ENCODE assay signal across 8 cellular contexts in the genomic region with DNA sequence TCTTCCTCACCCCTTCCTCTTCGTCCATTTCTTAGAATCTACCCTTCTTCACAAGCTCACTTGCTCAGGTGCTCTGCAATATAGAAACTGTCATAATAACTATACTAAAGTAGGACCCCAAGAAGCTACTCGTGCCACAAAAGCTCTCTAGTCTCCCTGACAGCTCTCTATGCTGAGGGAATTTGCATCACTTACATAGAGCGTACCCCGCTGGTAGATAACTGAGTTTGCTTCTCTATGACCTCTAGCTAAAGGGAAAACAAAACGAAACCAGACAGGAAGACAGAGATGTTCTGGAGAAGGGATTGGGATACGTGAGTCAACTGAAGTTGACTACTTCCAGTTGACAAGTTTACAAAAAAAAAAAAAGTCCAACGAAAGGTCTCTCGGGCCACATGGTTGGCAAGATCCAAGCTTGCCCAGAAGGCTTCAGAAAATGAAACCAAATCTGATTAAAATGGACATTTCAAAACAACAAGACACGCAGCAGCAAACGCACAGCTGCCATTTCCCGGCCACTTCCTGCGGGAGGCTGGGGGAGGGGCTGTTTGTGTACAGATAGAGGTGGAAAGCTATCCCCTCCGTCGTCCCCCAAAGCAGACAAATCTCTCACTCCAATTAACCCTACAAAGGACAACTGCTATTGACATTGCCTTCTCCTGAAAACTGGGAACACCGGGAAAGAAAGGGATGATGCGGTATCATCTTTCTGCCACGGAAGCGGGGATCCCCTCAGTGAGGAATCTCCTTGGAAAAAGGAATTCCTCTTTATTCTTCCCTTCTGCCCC. TPM values are rescaled to one million over a fixed set of nuclear protein-coding genes. Genes with fewer than 3 reads are reported as not detected.
DNase-seq lines count a peak whose midpoint lies in the region; TF ChIP-seq lines count a peak whose summit lies in the region.

No MANE protein-coding gene starts in this region.

- no peak overlapping the region for H2BK120ac ChIP-seq in neuronal stem cell (ENCODE audit: low read depth, low read length)

- H3K4me1 Mint-ChIP-seq in CD8-positive, alpha-beta memory T cell, result peaks cover 72 to 77% (median 75%) of the 10 kb centered on the region in 3 donors

- peak overlapping the region; percentile 82 to 94 (median 91) for H3K4me3 Mint-ChIP-seq in CD8-positive, alpha-beta memory T cell

- H3K27me3 Mint-ChIP-seq in CD8-positive, alpha-beta memory T cell, result peaks cover 0 to 2% of the 10 kb centered on the region in 2 donors

- H2BK12ac ChIP-seq in neuronal stem cell (ENCODE audit: low read length), result no peak overlapping the region

- peaks cover 3 to 49% (median 5%) of the 10 kb centered on the region in 3 donors for H3K36me3 Mint-ChIP-seq in CD8-positive, alpha-beta memory T cell

- H3K79me1 ChIP-seq in neuronal stem cell (ENCODE audit: low read depth, low read length), result peaks cover 7% of the 10 kb centered on the region

- DNase-seq in CD8-positive, alpha-beta memory T cell, result peak; percentile 51 to 81 (median 71)
- DNase-seq in HEK293T (ENCODE audit: extremely low spot score), result peak; percentile 39
- no peak for DNase-seq in RWPE1 (ENCODE audit: low spot score)
- peak; percentile 53 for DNase-seq in activated naive CD4-positive, alpha-beta T cell treated with anti-CD3 and anti-CD28 coated beads, Interleukin-2, amount 50 U/mL, for 16 hours
- peak; percentile 53 for DNase-seq in germinal center (ENCODE audit: low spot score)
- DNase-seq in neuronal stem cell (ENCODE audit: low spot score), result no peak
- no peak for DNase-seq in NCI-H128 (lab: John Stamatoyannopoulos, UW; ENCODE audit: unreplicated experiment)

- H3K4me2 ChIP-seq in neuronal stem cell (ENCODE audit: insufficient read depth, low read length, poor library complexity, severe bottlenecking), result peak overlapping the region; percentile 66

- no peak overlapping the region for H4K91ac ChIP-seq in neuronal stem cell (ENCODE audit: low read depth, low read length, poor library complexity)

- H4K8ac ChIP-seq in neuronal stem cell (ENCODE audit: low read depth, low read length), result no peak overlapping the region

- H3K27ac ChIP-seq in CD8-positive, alpha-beta memory T cell (ENCODE audit: low read depth, low read length), result peak overlapping the region; percentile 80
- H3K27ac ChIP-seq in RWPE1 (peak overlapping the region; percentile 87), neuronal stem cell (replicated peaks; ENCODE audit: low read length) (peak overlapping the region; percentile 64), urinary bladder (ENCODE audit: low read depth) (peak overlapping the region; percentile 88)

- H3K4me1 ChIP-seq in CD8-positive, alpha-beta memory T cell (ENCODE audit: insufficient read depth, low read length), result peaks cover 64% of the 10 kb centered on the region
- H3K4me1 ChIP-seq in neuronal stem cell (ENCODE audit: control insufficient read depth in 2 of 2, insufficient read depth in 1 of 2, low read depth in 1 of 2, low read length in 2 of 2) (peaks cover 27 to 29% of the 10 kb centered on the region in 2 donors), urinary bladder (ENCODE audit: insufficient read depth) (no peaks in the 10 kb centered on the region)

- no peaks in the 10 kb centered on the region for H3K9me3 ChIP-seq in CD8-positive, alpha-beta memory T cell (ENCODE audit: low read length)
- no peaks in the 10 kb centered on the region for H3K9me3 ChIP-seq in neuronal stem cell (replicated peaks in 1 of 2; ENCODE audit: control insufficient read depth in 2 of 2, insufficient read depth in 1 of 2, low read depth in 1 of 2, low read length in 2 of 2)

- H2BK5ac ChIP-seq in neuronal stem cell (ENCODE audit: low read length), result peak overlapping the region; percentile 97

- no peak overlapping the region for H3K23ac ChIP-seq in neuronal stem cell (ENCODE audit: low read depth, low read length, poor library complexity)

- peak overlapping the region; percentile 89 to 98 (median 94) for H3K27ac Mint-ChIP-seq in CD8-positive, alpha-beta memory T cell

- peak overlapping the region; percentile 89 for H3K4me3 ChIP-seq in CD8-positive, alpha-beta memory T cell (ENCODE audit: low read length)
- H3K4me3 ChIP-seq in neuronal stem cell (ENCODE audit: low read length in 2 of 2) (peak overlapping the region; percentile 89 to 99), urinary bladder (ENCODE audit: low read depth, low read length) (peak overlapping the region; percentile 100)

- CTCF ChIA-PET in CD8-positive, alpha-beta memory T cell (lab: Charles Lee), result interaction anchor here (0.7 to 6.5 kb wide), 19 partner anchors 9 to 501 kb away, joined by 3 to 50 read pairs (median 5); partner anchors contain the start of genes ATP5F1B, ESYT1, NACA and PTGES3
- CTCF ChIA-PET in HEK293T (lab: Yijun Ruan, JAX) (interaction anchor here (0.7 to 1.9 kb wide), 3 partner anchors 8 to 115 kb away, joined by 3 to 12 read pairs (median 5); no protein-coding TSS in a partner anchor), RWPE1 (lab: Yijun Ruan, JAX) (interaction anchor here (0.5 to 1.8 kb wide), 8 partner anchors 8 to 824 kb away, joined by 3 to 11 read pairs (median 3); no protein-coding TSS in a partner anchor)

- POLR2A ChIA-PET in CD8-positive, alpha-beta memory T cell (lab: Charles Lee), result interaction anchor here (0.5 to 4.2 kb wide), 19 partner anchors 8 to 839 kb away, joined by 3 to 37 read pairs (median 5); partner anchors contain the start of genes ATP5F1B, NACA, PRIM1 and PTGES3
- POLR2A ChIA-PET in HEK293T (lab: Yijun Ruan, JAX) (interaction anchor here (0.9 to 2.3 kb wide), 7 partner anchors 8 to 105 kb away, joined by 3 to 13 read pairs (median 6); partner anchors contain the start of genes ATP5F1B, NACA and PTGES3), RWPE1 (lab: Yijun Ruan, JAX; ENCODE audit: low non-redundant PET) (interaction anchor here (0.5 to 0.6 kb wide), 2 partner anchors 52 to 276 kb away, joined by 3 to 4 read pairs; no protein-coding TSS in a partner anchor)

- H3K14ac ChIP-seq in neuronal stem cell (ENCODE audit: low read length), result no peak overlapping the region

- H2AK5ac ChIP-seq in neuronal stem cell (ENCODE audit: low read depth, low read length), result peak overlapping the region; percentile 16

- peaks cover 5% of the 10 kb centered on the region for H3K36me3 ChIP-seq in CD8-positive, alpha-beta memory T cell (ENCODE audit: insufficient read depth, low read length)
- H3K36me3 ChIP-seq in neuronal stem cell (replicated peaks in 1 of 2; ENCODE audit: control insufficient read depth in 2 of 2, insufficient read depth in 2 of 2, low read length in 2 of 2) (peaks cover 2 to 27% of the 10 kb centered on the region in 2 donors), urinary bladder (ENCODE audit: insufficient read depth) (no peaks in the 10 kb centered on the region)

- TF ChIP-seq CTCF in RWPE1 (conservative IDR thresholded peaks at IDR 0.05; ENCODE audit: low read depth), result no peak

- WGBS in neuronal stem cell (ENCODE audit: extremely low coverage in 2 of 2, insufficient read length in 2 of 2, insufficient replicate concordance in 1 of 2), 2 donors, result no CpG with 5 or more reads among the region's 18 CpGs
- WGBS in urinary bladder, result under 1% methylated on average over 18 of the region's 18 CpGs

- H3K9me3 Mint-ChIP-seq in CD8-positive, alpha-beta memory T cell, result no peaks in the 10 kb centered on the region

- peak overlapping the region; percentile 88 for H2AFZ ChIP-seq in neuronal stem cell (ENCODE audit: low read length)

- H3K18ac ChIP-seq in neuronal stem cell (ENCODE audit: low read length), result no peak overlapping the region

- H3K27me3 ChIP-seq in CD8-positive, alpha-beta memory T cell (ENCODE audit: insufficient read depth, low read length, poor library complexity, severe bottlenecking), result no peaks in the 10 kb centered on the region
- H3K27me3 ChIP-seq in neuronal stem cell (ENCODE audit: control insufficient read depth in 3 of 3, insufficient read depth in 3 of 3, low read depth in 1 of 3, low read length in 3 of 3), result no peaks in the 10 kb centered on the region

- H3K9ac ChIP-seq in neuronal stem cell (ENCODE audit: low read depth, low read length, poor library complexity), result peak overlapping the region; percentile 89

- H3K4ac ChIP-seq in neuronal stem cell (ENCODE audit: low read length), result no peak overlapping the region

- H2BK15ac ChIP-seq in neuronal stem cell (ENCODE audit: low read length), result no peak overlapping the region

TF ChIP-seq in HEK293T, 16 proteins besides CTCF, POLR2A, EP300 and RAD21 (continues in another document):
- no peak for TF ChIP-seq ZNF384 (IDR thresholded peaks at IDR 0.05)
- no peak for TF ChIP-seq FOXK2 (IDR thresholded peaks at IDR 0.05)
- TF ChIP-seq BHLHE40 (IDR thresholded peaks at IDR 0.05; ENCODE audit: borderline replicate concordance), result no peak
- TF ChIP-seq NFRKB (IDR thresholded peaks at IDR 0.05), result no peak
- no peak for TF ChIP-seq HDGF (IDR thresholded peaks at IDR 0.05; ENCODE audit: borderline replicate concordance)
- TF ChIP-seq TARDBP (IDR thresholded peaks at IDR 0.05), result no peak
- no peak for TF ChIP-seq FOXM1 (IDR thresholded peaks at IDR 0.05; ENCODE audit: borderline replicate concordance)
- TF ChIP-seq ELF4 (IDR thresholded peaks at IDR 0.05), result no peak
- TF ChIP-seq ARNT (IDR thresholded peaks at IDR 0.05), result no peak
- TF ChIP-seq FOXA1 (IDR thresholded peaks at IDR 0.05), result no peak
- no peak for TF ChIP-seq LEF1 (IDR thresholded peaks at IDR 0.05; ENCODE audit: borderline replicate concordance)
- no peak for TF ChIP-seq SUZ12 (IDR thresholded peaks at IDR 0.05)
- TF ChIP-seq CTBP1 (IDR thresholded peaks at IDR 0.05; ENCODE audit: borderline replicate concordance), result no peak
- no peak for TF ChIP-seq L3MBTL2 (conservative IDR thresholded peaks at IDR 0.05)

RNA-seq across cellular contexts. Expression of gene BAZ2A, which starts 1.3 kb away (rescaled TPM):
- 10 to 100 TPM; 87.3 to 89.1 TPM for total RNA-seq in CD8-positive, alpha-beta memory T cell
- 36.4 TPM for polyA plus RNA-seq in CD8-positive, alpha-beta memory T cell
- polyA plus RNA-seq in neuronal stem cell (2013, experiment 1 of 2), result 91.0 TPM
- 91.7 TPM for polyA plus RNA-seq in neuronal stem cell (2013, experiment 2 of 2)
- total RNA-seq in urinary bladder, result 27.4 TPM
- 30.9 TPM for polyA plus RNA-seq in urinary bladder

RNA-seq across cellular contexts. Expression of gene ATP5F1B, which starts 16.9 kb away (rescaled TPM):
- 100 to 1,000 TPM; 925 to 960 TPM for total RNA-seq in CD8-positive, alpha-beta memory T cell
- polyA plus RNA-seq in CD8-positive, alpha-beta memory T cell, result 828 TPM
- 527 TPM for polyA plus RNA-seq in neuronal stem cell (2013, experiment 1 of 2)
- 548 TPM for polyA plus RNA-seq in neuronal stem cell (2013, experiment 2 of 2)
- total RNA-seq in urinary bladder, result 175 TPM
- 583 TPM for polyA plus RNA-seq in urinary bladder

RNA-seq across cellular contexts. Expression of gene PTGES3, which starts 59.2 kb away (rescaled TPM):
- 100 to 1,000 TPM; 431 to 437 TPM for total RNA-seq in CD8-positive, alpha-beta memory T cell
- 242 TPM for polyA plus RNA-seq in CD8-positive, alpha-beta memory T cell
- polyA plus RNA-seq in neuronal stem cell (2013, experiment 1 of 2), result 354 TPM
- 356 TPM for polyA plus RNA-seq in neuronal stem cell (2013, experiment 2 of 2)
- 118 TPM for total RNA-seq in urinary bladder
- polyA plus RNA-seq in urinary bladder, result 184 TPM

Comparison
In these comparisons a context has a peak if more than half of its experiments do, and no peak if none do; other contexts are left out.
1. DNase-seq: peak in CD8-positive, alpha-beta memory T cell (5 of 5), HEK293T (single experiment), activated naive CD4-positive, alpha-beta T cell treated with anti-CD3 and anti-CD28 coated beads, Interleukin-2, amount 50 U/mL, for 16 hours (single experiment) and germinal center (single experiment); none in RWPE1 (single experiment), neuronal stem cell (single experiment) and NCI-H128 (single experiment).
2. Peak in every context shown above with its lines, with median percentiles within 50 percentile points of each other: H3K27ac ChIP-seq and H3K4me3 ChIP-seq.